1 cellular context compared by ENCODE assay signal in the genomic region with DNA sequence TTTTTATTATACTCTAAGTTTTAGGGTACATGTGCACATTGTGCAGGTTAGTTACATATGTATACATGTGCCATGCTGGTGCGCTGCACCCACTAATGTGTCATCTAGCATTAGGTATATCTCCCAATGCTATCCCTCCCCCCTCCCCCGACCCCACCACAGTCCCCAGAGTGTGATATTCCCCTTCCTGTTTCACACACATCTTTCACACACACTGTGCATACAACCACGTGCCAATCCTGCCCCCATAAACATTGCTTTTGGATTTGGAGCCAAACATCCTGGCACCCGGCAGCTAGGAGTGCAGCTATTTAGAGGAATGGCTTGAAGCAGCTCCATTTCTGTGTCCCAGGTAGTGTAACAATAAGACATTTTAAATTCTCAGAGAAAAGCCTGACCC. TPM values are rescaled to one million over a fixed set of nuclear protein-coding genes. Genes with fewer than 3 reads are reported as not detected.
"Had no signal": no experiment of that assay in that cellular context is flagged by ENCODE, and none has a peak within 500 bp of the region (broad histone marks: within the 10 kb centered on the region; RNA-seq: fewer than 3 reads in every experiment).

No MANE protein-coding gene starts in this region.

RNA-seq across cellular contexts. Expression of gene FAM72D, which starts 51.4 kb away (rescaled TPM):
- total RNA-seq: gastrocnemius medialis had no signal
